Comparison of ENCODE assay signal across 12 cellular contexts in genomic region chr18:7924616-7925015, GRCh38.
"Had no signal": no experiment of that assay in that cellular context is flagged by ENCODE, and none has a peak within 500 bp of the region (broad histone marks: within the 10 kb centered on the region; RNA-seq: fewer than 3 reads in every experiment).

No MANE protein-coding gene starts in this region.

- H3K27me3 ChIP-seq: gastrocnemius medialis, ovary, sigmoid colon, suprapubic skin had no signal

- DNase-seq: activated CD8-positive, alpha-beta memory T cell treated with anti-CD3 and anti-CD28 coated beads, Interleukin-2, amount 50 U/mL, for 48 hours; activated CD8-positive, alpha-beta T cell treated with anti-CD3 and anti-CD28 coated beads, Interleukin-2, amount 10 ng/mL, durations not matched to agents 7 days and 5 days; activated naive CD4-positive, alpha-beta T cell; effector memory CD4-positive, alpha-beta T cell; gastrocnemius medialis; ovary; sigmoid colon; stimulated activated CD4-positive, alpha-beta T cell treated with anti-CD3 and anti-CD28 coated beads, Interleukin-12 subunit alpha, Interleukin-12 subunit beta, amount 100 ng/mL, for 4 hours; stimulated activated naive CD4-positive, alpha-beta T cell treated with Interleukin-2 at 50 U/mL for 16 hours had no signal

- H3K36me3 ChIP-seq: gastrocnemius medialis, ovary, sigmoid colon, suprapubic skin had no signal

- H3K27ac ChIP-seq: epithelial cell of prostate, gastrocnemius medialis, ovary, sigmoid colon, suprapubic skin, VCaP had no signal

- H3K4me3 ChIP-seq: gastrocnemius medialis, ovary, sigmoid colon, suprapubic skin had no signal

- H3K9me3 ChIP-seq: gastrocnemius medialis, ovary, sigmoid colon, suprapubic skin had no signal

- H3K4me1 ChIP-seq: suprapubic skin had no signal
